ENCODE assay signal across 2 cellular contexts in genomic region chr6:163420315-163420667, GRCh38.
TF ChIP-seq lines count a peak whose summit lies in the region.

No MANE protein-coding gene starts in this region.

TF ChIP-seq in GM23338, 12 proteins besides CTCF, POLR2A, EP300 and RAD21 (continued from another document):
- TF ChIP-seq, protein P1, sequence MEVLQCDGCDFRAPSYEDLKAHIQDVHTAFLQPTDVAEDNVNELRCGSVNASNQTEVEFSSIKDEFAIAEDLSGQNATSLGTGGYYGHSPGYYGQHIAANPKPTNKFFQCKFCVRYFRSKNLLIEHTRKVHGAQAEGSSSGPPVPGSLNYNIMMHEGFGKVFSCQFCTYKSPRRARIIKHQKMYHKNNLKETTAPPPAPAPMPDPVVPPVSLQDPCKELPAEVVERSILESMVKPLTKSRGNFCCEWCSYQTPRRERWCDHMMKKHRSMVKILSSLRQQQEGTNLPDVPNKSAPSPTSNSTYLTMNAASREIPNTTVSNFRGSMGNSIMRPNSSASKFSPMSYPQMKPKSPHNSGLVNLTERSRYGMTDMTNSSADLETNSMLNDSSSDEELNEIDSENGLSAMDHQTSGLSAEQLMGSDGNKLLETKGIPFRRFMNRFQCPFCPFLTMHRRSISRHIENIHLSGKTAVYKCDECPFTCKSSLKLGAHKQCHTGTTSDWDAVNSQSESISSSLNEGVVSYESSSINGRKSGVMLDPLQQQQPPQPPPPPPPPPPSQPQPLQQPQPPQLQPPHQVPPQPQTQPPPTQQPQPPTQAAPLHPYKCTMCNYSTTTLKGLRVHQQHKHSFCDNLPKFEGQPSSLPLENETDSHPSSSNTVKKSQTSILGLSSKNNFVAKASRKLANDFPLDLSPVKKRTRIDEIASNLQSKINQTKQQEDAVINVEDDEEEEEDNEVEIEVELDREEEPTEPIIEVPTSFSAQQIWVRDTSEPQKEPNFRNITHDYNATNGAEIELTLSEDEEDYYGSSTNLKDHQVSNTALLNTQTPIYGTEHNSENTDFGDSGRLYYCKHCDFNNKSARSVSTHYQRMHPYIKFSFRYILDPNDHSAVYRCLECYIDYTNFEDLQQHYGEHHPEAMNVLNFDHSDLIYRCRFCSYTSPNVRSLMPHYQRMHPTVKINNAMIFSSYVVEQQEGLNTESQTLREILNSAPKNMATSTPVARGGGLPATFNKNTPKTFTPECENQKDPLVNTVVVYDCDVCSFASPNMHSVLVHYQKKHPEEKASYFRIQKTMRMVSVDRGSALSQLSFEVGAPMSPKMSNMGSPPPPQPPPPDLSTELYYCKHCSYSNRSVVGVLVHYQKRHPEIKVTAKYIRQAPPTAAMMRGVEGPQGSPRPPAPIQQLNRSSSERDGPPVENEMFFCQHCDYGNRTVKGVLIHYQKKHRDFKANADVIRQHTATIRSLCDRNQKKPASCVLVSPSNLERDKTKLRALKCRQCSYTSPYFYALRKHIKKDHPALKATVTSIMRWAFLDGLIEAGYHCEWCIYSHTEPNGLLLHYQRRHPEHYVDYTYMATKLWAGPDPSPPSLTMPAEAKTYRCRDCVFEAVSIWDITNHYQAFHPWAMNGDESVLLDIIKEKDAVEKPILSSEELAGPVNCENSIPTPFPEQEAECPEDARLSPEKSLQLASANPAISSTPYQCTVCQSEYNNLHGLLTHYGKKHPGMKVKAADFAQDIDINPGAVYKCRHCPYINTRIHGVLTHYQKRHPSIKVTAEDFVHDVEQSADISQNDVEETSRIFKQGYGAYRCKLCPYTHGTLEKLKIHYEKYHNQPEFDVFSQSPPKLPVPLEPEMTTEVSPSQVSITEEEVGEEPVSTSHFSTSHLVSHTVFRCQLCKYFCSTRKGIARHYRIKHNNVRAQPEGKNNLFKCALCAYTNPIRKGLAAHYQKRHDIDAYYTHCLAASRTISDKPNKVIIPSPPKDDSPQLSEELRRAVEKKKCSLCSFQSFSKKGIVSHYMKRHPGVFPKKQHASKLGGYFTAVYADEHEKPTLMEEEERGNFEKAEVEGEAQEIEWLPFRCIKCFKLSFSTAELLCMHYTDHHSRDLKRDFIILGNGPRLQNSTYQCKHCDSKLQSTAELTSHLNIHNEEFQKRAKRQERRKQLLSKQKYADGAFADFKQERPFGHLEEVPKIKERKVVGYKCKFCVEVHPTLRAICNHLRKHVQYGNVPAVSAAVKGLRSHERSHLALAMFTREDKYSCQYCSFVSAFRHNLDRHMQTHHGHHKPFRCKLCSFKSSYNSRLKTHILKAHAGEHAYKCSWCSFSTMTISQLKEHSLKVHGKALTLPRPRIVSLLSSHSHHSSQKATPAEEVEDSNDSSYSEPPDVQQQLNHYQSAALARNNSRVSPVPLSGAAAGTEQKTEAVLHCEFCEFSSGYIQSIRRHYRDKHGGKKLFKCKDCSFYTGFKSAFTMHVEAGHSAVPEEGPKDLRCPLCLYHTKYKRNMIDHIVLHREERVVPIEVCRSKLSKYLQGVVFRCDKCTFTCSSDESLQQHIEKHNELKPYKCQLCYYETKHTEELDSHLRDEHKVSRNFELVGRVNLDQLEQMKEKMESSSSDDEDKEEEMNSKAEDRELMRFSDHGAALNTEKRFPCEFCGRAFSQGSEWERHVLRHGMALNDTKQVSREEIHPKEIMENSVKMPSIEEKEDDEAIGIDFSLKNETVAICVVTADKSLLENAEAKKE (CRISPR knock-in tag; IDR thresholded peaks at IDR 0.05): no peak
- TF ChIP-seq JUNB (IDR thresholded peaks at IDR 0.05; ENCODE audit: unreplicated experiment) (no peak), POLR2AphosphoS5 (IDR thresholded peaks at IDR 0.05; ENCODE audit: low read depth) (no peak), EZH2 (IDR thresholded peaks at IDR 0.05; ENCODE audit: low read depth, unreplicated experiment) (no peak), NANOG (IDR thresholded peaks at IDR 0.05; ENCODE audit: borderline replicate concordance) (no peak), ZNF114 (CRISPR knock-in tag; IDR thresholded peaks at IDR 0.05) (no peak), EZH2phosphoT487 (IDR thresholded peaks at IDR 0.05; ENCODE audit: unreplicated experiment) (no peak), ETS1 (IDR thresholded peaks at IDR 0.05) (no peak), ZNF331 (CRISPR knock-in tag; IDR thresholded peaks at IDR 0.05; ENCODE audit: low read depth) (no peak)
- TF ChIP-seq, protein P2, sequence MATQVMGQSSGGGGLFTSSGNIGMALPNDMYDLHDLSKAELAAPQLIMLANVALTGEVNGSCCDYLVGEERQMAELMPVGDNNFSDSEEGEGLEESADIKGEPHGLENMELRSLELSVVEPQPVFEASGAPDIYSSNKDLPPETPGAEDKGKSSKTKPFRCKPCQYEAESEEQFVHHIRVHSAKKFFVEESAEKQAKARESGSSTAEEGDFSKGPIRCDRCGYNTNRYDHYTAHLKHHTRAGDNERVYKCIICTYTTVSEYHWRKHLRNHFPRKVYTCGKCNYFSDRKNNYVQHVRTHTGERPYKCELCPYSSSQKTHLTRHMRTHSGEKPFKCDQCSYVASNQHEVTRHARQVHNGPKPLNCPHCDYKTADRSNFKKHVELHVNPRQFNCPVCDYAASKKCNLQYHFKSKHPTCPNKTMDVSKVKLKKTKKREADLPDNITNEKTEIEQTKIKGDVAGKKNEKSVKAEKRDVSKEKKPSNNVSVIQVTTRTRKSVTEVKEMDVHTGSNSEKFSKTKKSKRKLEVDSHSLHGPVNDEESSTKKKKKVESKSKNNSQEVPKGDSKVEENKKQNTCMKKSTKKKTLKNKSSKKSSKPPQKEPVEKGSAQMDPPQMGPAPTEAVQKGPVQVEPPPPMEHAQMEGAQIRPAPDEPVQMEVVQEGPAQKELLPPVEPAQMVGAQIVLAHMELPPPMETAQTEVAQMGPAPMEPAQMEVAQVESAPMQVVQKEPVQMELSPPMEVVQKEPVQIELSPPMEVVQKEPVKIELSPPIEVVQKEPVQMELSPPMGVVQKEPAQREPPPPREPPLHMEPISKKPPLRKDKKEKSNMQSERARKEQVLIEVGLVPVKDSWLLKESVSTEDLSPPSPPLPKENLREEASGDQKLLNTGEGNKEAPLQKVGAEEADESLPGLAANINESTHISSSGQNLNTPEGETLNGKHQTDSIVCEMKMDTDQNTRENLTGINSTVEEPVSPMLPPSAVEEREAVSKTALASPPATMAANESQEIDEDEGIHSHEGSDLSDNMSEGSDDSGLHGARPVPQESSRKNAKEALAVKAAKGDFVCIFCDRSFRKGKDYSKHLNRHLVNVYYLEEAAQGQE (IDR thresholded peaks at IDR 0.05; ENCODE audit: unreplicated experiment): no peak

TF ChIP-seq in GM12878, 131 proteins besides CTCF, POLR2A, EP300 and RAD21 (continued from another document):
- no peak for TF ChIP-seq PBX3 (IDR thresholded peaks at IDR 0.05; ENCODE audit: insufficient replicate concordance, low read depth, low read length)
- no peak for TF ChIP-seq RUNX3 (IDR thresholded peaks at IDR 0.05; ENCODE audit: low read length)
- no peak for TF ChIP-seq SRF (IDR thresholded peaks at IDR 0.05; ENCODE audit: low read depth in 2 of 2, low read length in 2 of 2)
- TF ChIP-seq JUND (IDR thresholded peaks at IDR 0.05; ENCODE audit: low read depth, low read length): no peak
- TF ChIP-seq FOS (IDR thresholded peaks at IDR 0.05; ENCODE audit: borderline replicate concordance, extremely low read depth, insufficient read length): no peak
- TF ChIP-seq BCL3 (IDR thresholded peaks at IDR 0.05; ENCODE audit: borderline replicate concordance, insufficient read depth, low read depth, low read length, poor library complexity, severe bottlenecking): no peak
